In the genomic region with DNA sequence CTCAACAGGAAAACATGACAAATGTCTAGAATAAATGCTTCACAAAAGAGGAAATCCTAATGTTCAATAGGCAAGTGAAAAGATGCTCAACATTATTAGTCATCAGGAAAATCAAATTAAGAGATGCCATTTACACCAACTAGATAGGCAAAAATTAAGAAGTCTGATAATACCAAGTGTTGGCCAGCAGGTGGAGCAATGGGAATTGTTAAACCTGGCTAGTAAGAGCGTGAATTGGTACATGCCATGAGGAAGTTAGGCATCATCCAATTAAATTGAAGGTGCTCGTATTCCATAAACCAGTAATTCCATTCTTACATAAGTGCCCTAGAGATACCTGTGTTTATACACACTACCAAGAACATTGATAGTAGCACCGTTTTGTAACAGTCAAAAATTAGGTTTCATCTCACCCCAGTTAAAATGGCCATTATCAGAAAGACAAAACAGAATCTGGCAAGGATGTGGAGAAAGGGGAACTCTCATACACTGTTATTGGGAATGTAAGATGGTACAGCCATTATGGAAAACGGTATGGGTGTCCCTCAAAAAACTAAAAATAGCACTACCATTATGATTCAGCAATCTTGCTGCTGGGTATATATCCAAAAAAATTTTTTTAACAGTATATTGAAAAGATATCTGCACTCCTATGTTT, we compare ENCODE assay signal across 8 cellular contexts. TPM values are rescaled to one million over a fixed set of nuclear protein-coding genes. Genes with fewer than 3 reads are reported as not detected.
DNase-seq lines count a peak whose midpoint lies in the region; ATAC-seq and TF ChIP-seq lines count a peak whose summit lies in the region.

No MANE protein-coding gene starts in this region.

- H3K27me3 ChIP-seq in Karpas-422 (ENCODE audit: low read length) (no peaks in the 10 kb centered on the region), OCI-LY1 (ENCODE audit: insufficient read depth, low read length) (no peaks in the 10 kb centered on the region)

- DNase-seq in DMS114 treated with DMSO at 0.1 percent for 48 hours (lab: John Stamatoyannopoulos, UW; ENCODE audit: unreplicated experiment), result peak; percentile 70
- DNase-seq in Karpas-422, result peak; percentile 83
- peak in 1 of 2 donors; percentile 27 for DNase-seq in activated naive CD4-positive, alpha-beta T cell treated with anti-CD3 and anti-CD28 coated beads, Interleukin-2, amount 50 U/mL, for 72 hours (ENCODE audit: low spot score in 2 of 2)
- peak; percentile 42 for DNase-seq in glomerular endothelial cell (ENCODE audit: extremely low read depth, low read depth, low spot score)
- DNase-seq in retina, result peak; percentile 27

- peak; percentile 52 for TF ChIP-seq CTCF in OCI-LY1 (IDR thresholded peaks at IDR 0.05; ENCODE audit: low read length)

- peak; percentile 65 for ATAC-seq in GM21367 (IDR thresholded peaks at IDR 0.05; ENCODE audit: unreplicated experiment)
- ATAC-seq in activated naive CD4-positive, alpha-beta T cell treated with anti-CD3 and anti-CD28 coated beads, Interleukin-2, amount 50 U/mL, for 72 hours, result peak; percentile 46 to 62
- no peak for ATAC-seq in GM18870 (IDR thresholded peaks at IDR 0.05; ENCODE audit: unreplicated experiment)

- H3K4me1 ChIP-seq in Karpas-422 (ENCODE audit: low read length), result no peaks in the 10 kb centered on the region
- no peaks in the 10 kb centered on the region for H3K4me1 ChIP-seq in OCI-LY1 (ENCODE audit: insufficient read depth, low read length, severe bottlenecking)

- no peaks in the 10 kb centered on the region for H3K36me3 ChIP-seq in Karpas-422 (ENCODE audit: insufficient read depth, low read length)
- no peaks in the 10 kb centered on the region for H3K36me3 ChIP-seq in OCI-LY1 (ENCODE audit: insufficient read depth, low read length)

- H3K27ac ChIP-seq in Karpas-422 (ENCODE audit: low read length) (no peak overlapping the region), OCI-LY1 (ENCODE audit: low read depth, low read length, poor library complexity, severe bottlenecking) (no peak overlapping the region)

- no peaks in the 10 kb centered on the region for H3K9me3 ChIP-seq in Karpas-422 (ENCODE audit: low read length)
- H3K9me3 ChIP-seq in OCI-LY1 (ENCODE audit: low read length), result no peaks in the 10 kb centered on the region

- H3K36me3 Mint-ChIP-seq in activated naive CD4-positive, alpha-beta T cell treated with anti-CD3 and anti-CD28 coated beads, Interleukin-2, amount 50 U/mL, for 72 hours, result no peaks in the 10 kb centered on the region

- H3K9ac ChIP-seq in Karpas-422 (ENCODE audit: low read length), result no peak overlapping the region
- H3K9ac ChIP-seq in OCI-LY1 (ENCODE audit: low read length), result no peak overlapping the region

- no peak overlapping the region for H3K27ac Mint-ChIP-seq in activated naive CD4-positive, alpha-beta T cell treated with anti-CD3 and anti-CD28 coated beads, Interleukin-2, amount 50 U/mL, for 72 hours

- H3K79me2 ChIP-seq in Karpas-422 (ENCODE audit: low read length) (no peaks in the 10 kb centered on the region), OCI-LY1 (ENCODE audit: insufficient read depth, low read length) (no peaks in the 10 kb centered on the region)

- H3F3A ChIP-seq in OCI-LY1 (ENCODE audit: insufficient read depth, low read length), result no peaks in the 10 kb centered on the region

- H3K9me2 ChIP-seq in Karpas-422 (replicated peaks; ENCODE audit: insufficient read depth, low read length), result no peaks in the 10 kb centered on the region
- no peaks in the 10 kb centered on the region for H3K9me2 ChIP-seq in OCI-LY1 (ENCODE audit: low read depth, low read length)

- no peak overlapping the region for H3K4me3 ChIP-seq in Karpas-422 (ENCODE audit: low read length)
- H3K4me3 ChIP-seq in OCI-LY1 (ENCODE audit: low read depth, low read length, poor library complexity, severe bottlenecking), result no peak overlapping the region

- H2AFZ ChIP-seq in Karpas-422 (ENCODE audit: low read length) (no peak overlapping the region), OCI-LY1 (ENCODE audit: low read length) (no peak overlapping the region)

- H3K9me3 Mint-ChIP-seq in activated naive CD4-positive, alpha-beta T cell treated with anti-CD3 and anti-CD28 coated beads, Interleukin-2, amount 50 U/mL, for 72 hours, result no peaks in the 10 kb centered on the region

- no peak overlapping the region for H3K4me2 ChIP-seq in Karpas-422 (ENCODE audit: low read depth, low read length, poor library complexity, severe bottlenecking)
- no peak overlapping the region for H3K4me2 ChIP-seq in OCI-LY1 (ENCODE audit: low read length)

- H4K20me1 ChIP-seq in Karpas-422 (ENCODE audit: insufficient read depth, low read depth, low read length), result no peaks in the 10 kb centered on the region
- no peaks in the 10 kb centered on the region for H4K20me1 ChIP-seq in OCI-LY1 (ENCODE audit: insufficient read depth, low read length)

RNA-seq across cellular contexts. Expression of a gene that starts 14.0 kb away (rescaled TPM):
- 0.41 and 0.90 TPM in 2 replicates for total RNA-seq in Karpas-422 (2014; rRNA removed; shearing (Covaris generic); ENCODE audit: low replicate concordance)
- total RNA-seq in activated naive CD4-positive, alpha-beta T cell treated with anti-CD3 and anti-CD28 coated beads, Interleukin-2, amount 50 U/mL, for 72 hours, result 1 to 10 TPM in 1 of 2 donors, under 1 TPM in 1; 0.18 to 1.9 TPM
- 1.1 and 6.1 TPM in 2 replicates for total RNA-seq in glomerular endothelial cell

RNA-seq across cellular contexts. Expression of a gene that starts 22.2 kb away (rescaled TPM):
- total RNA-seq in Karpas-422 (2014; rRNA removed; shearing (Covaris generic); ENCODE audit: low replicate concordance), result 0.29 and 6.1 TPM in 2 replicates
- 1 to 10 TPM; 2.8 to 4.5 TPM for total RNA-seq in activated naive CD4-positive, alpha-beta T cell treated with anti-CD3 and anti-CD28 coated beads, Interleukin-2, amount 50 U/mL, for 72 hours
- total RNA-seq in glomerular endothelial cell, result 3.5 and 13.8 TPM in 2 replicates

RNA-seq across cellular contexts. Expression of a gene that starts 58.5 kb away (rescaled TPM):
- not detected in 2 replicates for total RNA-seq in Karpas-422 (2014; rRNA removed; shearing (Covaris generic); ENCODE audit: low replicate concordance)
- not detected for total RNA-seq in activated naive CD4-positive, alpha-beta T cell treated with anti-CD3 and anti-CD28 coated beads, Interleukin-2, amount 50 U/mL, for 72 hours
- total RNA-seq in glomerular endothelial cell, result not detected in 2 replicates

RNA-seq across cellular contexts. Expression of a gene that starts 58.5 kb away (rescaled TPM):
- total RNA-seq in Karpas-422 (2014; rRNA removed; shearing (Covaris generic); ENCODE audit: low replicate concordance), result 2.2 and 5.8 TPM in 2 replicates
- total RNA-seq in activated naive CD4-positive, alpha-beta T cell treated with anti-CD3 and anti-CD28 coated beads, Interleukin-2, amount 50 U/mL, for 72 hours, result 1 to 10 TPM; 4.2 to 8.1 TPM
- 6.0 and 7.3 TPM in 2 replicates for total RNA-seq in glomerular endothelial cell
